Comparison of ENCODE assay signal across 8 cellular contexts in genomic region chr6:16320533-16321340, GRCh38.
DNase-seq lines count a peak whose midpoint lies in the region; ATAC-seq, FAIRE-seq and TF ChIP-seq lines count a peak whose summit lies in the region.

No MANE protein-coding gene starts in this region.

- no peaks in the 10 kb centered on the region for H3K36me3 ChIP-seq in transverse colon

- H3K4me1 ChIP-seq in transverse colon, result peaks cover 21 to 49% (median 28%) of the 10 kb centered on the region in 4 donors

- CTCF ChIA-PET in activated CD8-positive, alpha-beta memory T cell treated with anti-CD3 and anti-CD28 coated beads, Interleukin-2, amount 10 ng/mL, durations not matched to agents 7 days and 5 days (lab: Charles Lee), result interaction anchor here (0.6 to 5.0 kb wide), 10 partner anchors 8 to 450 kb away, joined by 3 to 35 read pairs (median 4); partner anchors contain the start of gene ATXN1

- H3K27ac ChIP-seq in angular gyrus (ENCODE audit: low read depth, low read length) (peak overlapping the region; percentile 88), transverse colon (peak overlapping the region; percentile 75 to 84 (median 77))

- DNase-seq in activated CD8-positive, alpha-beta memory T cell treated with anti-CD3 and anti-CD28 coated beads, Interleukin-2, amount 10 ng/mL, durations not matched to agents 7 days and 5 days, result peak; percentile 47
- no peak for DNase-seq in activated CD8-positive, alpha-beta memory T cell treated with anti-CD3 and anti-CD28 coated beads for 24 hours
- peak; percentile 57 to 84 for DNase-seq in lower leg skin (ENCODE audit: low spot score in 2 of 2)
- DNase-seq in transverse colon, result no peak
- DNase-seq in RKO (ENCODE audit: low spot score), result no peak
- DNase-seq in HPDE6-E6E7 (ENCODE audit: extremely low spot score), result no peak
- no peak for DNase-seq in H54 (ENCODE audit: insufficient read length, low spot score)

- TF ChIP-seq EP300 in transverse colon (IDR thresholded peaks at IDR 0.05; ENCODE audit: low read depth), result no peak

- no peaks in the 10 kb centered on the region for H3K27me3 ChIP-seq in transverse colon

- no peak overlapping the region for H3K4me3 ChIP-seq in lower leg skin (ENCODE audit: low read depth, poor library complexity, severe bottlenecking)
- H3K4me3 ChIP-seq in transverse colon, result peak overlapping the region in 1 of 4 donors; percentile 3

- H3K36me3 Mint-ChIP-seq in activated CD8-positive, alpha-beta memory T cell treated with anti-CD3 and anti-CD28 coated beads, Interleukin-2, amount 10 ng/mL, durations not matched to agents 7 days and 5 days, result peaks cover 7% of the 10 kb centered on the region

- peak overlapping the region; percentile 91 for H3K27ac Mint-ChIP-seq in activated CD8-positive, alpha-beta memory T cell treated with anti-CD3 and anti-CD28 coated beads, Interleukin-2, amount 10 ng/mL, durations not matched to agents 7 days and 5 days

- 39 to 43% methylated on average over 21 of the region's 21 CpGs for WGBS in lower leg skin, 2 donors
- 78 to 86% methylated on average over 8 to 21 of the region's 21 CpGs for WGBS in transverse colon (ENCODE audit: low coverage in 1 of 2), 2 donors

- in situ Hi-C loops in transverse colon (cut with MboI; ENCODE audit: low pct_ligation_motif_present in 1 of 4, low pct_unique_long_range_greater_than_20kb in 1 of 4, low sequenced_read_pairs in 3 of 4), result no loop called here

- no peak for FAIRE-seq in H54 (lab: Jason Lieb, UNC)

- H3K9me3 ChIP-seq in transverse colon, result no peaks in the 10 kb centered on the region

- H3K9me3 Mint-ChIP-seq in activated CD8-positive, alpha-beta memory T cell treated with anti-CD3 and anti-CD28 coated beads, Interleukin-2, amount 10 ng/mL, durations not matched to agents 7 days and 5 days (ENCODE audit: low read depth), result no peaks in the 10 kb centered on the region

- no peak for ATAC-seq in activated CD8-positive, alpha-beta memory T cell treated with anti-CD3 and anti-CD28 coated beads, Interleukin-2, amount 10 ng/mL, durations not matched to agents 7 days and 5 days

- peak overlapping the region; percentile 66 for H3K4me3 Mint-ChIP-seq in activated CD8-positive, alpha-beta memory T cell treated with anti-CD3 and anti-CD28 coated beads, Interleukin-2, amount 10 ng/mL, durations not matched to agents 7 days and 5 days

- no peak for TF ChIP-seq CTCF in lower leg skin (IDR thresholded peaks at IDR 0.05)
- no peak for TF ChIP-seq CTCF in transverse colon (IDR thresholded peaks at IDR 0.05)

- TF ChIP-seq POLR2A in lower leg skin (IDR thresholded peaks at IDR 0.05) (no peak), transverse colon (IDR thresholded peaks at IDR 0.05) (no peak), H54 (IDR thresholded peaks at IDR 0.05; ENCODE audit: low read depth, low read length) (no peak)

- intact Hi-C loops in lower leg skin (cut with DNase I; ENCODE audit: low total_unique reads), result no loop called here
- intact Hi-C loops in transverse colon (cut with DNase I; ENCODE audit: low total_unique reads), result no loop called here

- H3K4me1 Mint-ChIP-seq in activated CD8-positive, alpha-beta memory T cell treated with anti-CD3 and anti-CD28 coated beads, Interleukin-2, amount 10 ng/mL, durations not matched to agents 7 days and 5 days, result peaks cover 84% of the 10 kb centered on the region

- no peaks in the 10 kb centered on the region for H3K27me3 Mint-ChIP-seq in activated CD8-positive, alpha-beta memory T cell treated with anti-CD3 and anti-CD28 coated beads, Interleukin-2, amount 10 ng/mL, durations not matched to agents 7 days and 5 days

Comparison
In these comparisons a context has a peak if more than half of its experiments do, and no peak if none do; other contexts are left out.
1. DNase-seq: peak in activated CD8-positive, alpha-beta memory T cell treated with anti-CD3 and anti-CD28 coated beads, Interleukin-2, amount 10 ng/mL, durations not matched to agents 7 days and 5 days (single experiment) and lower leg skin (2 of 2); none in activated CD8-positive, alpha-beta memory T cell treated with anti-CD3 and anti-CD28 coated beads for 24 hours (single experiment), transverse colon (single experiment), RKO (single experiment), HPDE6-E6E7 (single experiment) and H54 (single experiment).